In the genomic region with DNA sequence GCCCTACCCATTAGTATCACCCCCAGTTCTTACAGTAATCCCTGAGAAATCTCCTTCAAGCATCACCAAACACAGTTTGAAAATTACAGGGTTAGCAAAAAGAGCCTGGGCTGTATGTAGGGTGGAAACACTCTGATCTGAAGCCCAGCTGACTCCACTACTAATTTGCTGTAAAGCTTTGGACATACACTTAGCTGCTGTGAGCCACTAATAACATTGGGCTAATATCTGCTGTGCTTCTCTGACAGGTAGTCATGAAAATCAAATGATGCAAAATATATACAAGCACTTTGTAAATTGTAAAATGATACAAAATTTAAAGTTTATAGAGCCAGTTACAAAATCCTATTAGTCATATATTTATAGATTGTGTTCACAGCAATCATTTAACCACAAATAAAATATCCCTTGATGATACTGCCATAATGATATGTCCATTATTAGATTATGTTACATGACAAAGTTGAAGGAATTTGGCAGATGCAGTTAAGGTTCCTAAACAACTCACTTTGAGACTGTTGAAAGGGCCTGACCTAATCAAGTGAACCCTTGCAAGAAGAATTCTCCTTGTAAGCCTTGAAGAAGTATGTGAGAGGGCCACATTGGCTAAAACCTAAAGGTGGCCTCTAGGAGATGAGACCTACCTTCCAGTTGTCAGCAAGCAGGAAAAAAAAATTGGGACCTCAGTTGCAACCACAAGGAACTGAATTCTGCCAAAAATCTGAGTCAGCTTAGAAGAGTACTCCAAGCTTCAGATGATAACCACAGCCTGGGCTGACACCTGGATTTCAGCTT, we compare ENCODE assay signal across 1 cellular context.
TF ChIP-seq lines count a peak whose summit lies in the region.

No MANE protein-coding gene starts in this region.

TF ChIP-seq in endothelial cell of umbilical vein, 7 proteins besides CTCF, POLR2A, EP300 and RAD21:
- no peak for TF ChIP-seq MYC (IDR thresholded peaks at IDR 0.05; ENCODE audit: low read depth, low read length)
- no peak for TF ChIP-seq GATA2 (IDR thresholded peaks at IDR 0.05; ENCODE audit: insufficient read depth, insufficient read length, low read depth, low read length)
- no peak for TF ChIP-seq POLR2AphosphoS5 (IDR thresholded peaks at IDR 0.05; ENCODE audit: insufficient read depth, low read depth, low read length)
- no peak for TF ChIP-seq FOS (IDR thresholded peaks at IDR 0.05; ENCODE audit: borderline replicate concordance, insufficient read depth, low read length)
- no peak for TF ChIP-seq MAX (IDR thresholded peaks at IDR 0.05; ENCODE audit: insufficient read depth, insufficient read length)
- TF ChIP-seq JUN (IDR thresholded peaks at IDR 0.05; ENCODE audit: borderline replicate concordance, insufficient read depth, insufficient read length, low read depth) = no peak
- TF ChIP-seq EZH2 (IDR thresholded peaks at IDR 0.05; ENCODE audit: borderline replicate concordance, low read depth, low read length, severe bottlenecking) = no peak
